33 cellular contexts compared by ENCODE assay signal in genomic region chr15:97736748-97737147, GRCh38.
"Had no signal": no experiment of that assay in that cellular context is flagged by ENCODE, and none has a peak within 500 bp of the region (broad histone marks: within the 10 kb centered on the region; RNA-seq: fewer than 3 reads in every experiment).

No MANE protein-coding gene starts in this region.

- H3K4me1 ChIP-seq: adrenal gland, ascending aorta, body of pancreas, breast epithelium had no signal

- ATAC-seq: activated naive CD4-positive, alpha-beta T cell treated with anti-CD3 and anti-CD28 coated beads, Interleukin-2, amount 50 U/mL, for 72 hours; activated naive CD8-positive, alpha-beta T cell treated with anti-CD3 and anti-CD28 coated beads, Interleukin-2, amount 50 U/mL, for 24 hours; activated T-cell treated with anti-CD3 and anti-CD28 coated beads, Interleukin-2, amount 50 U/mL, for 4 hours; activated T-cell treated with anti-CD3 and anti-CD28 coated beads, Interleukin-2, amount 50 U/mL, for 72 hours; activated T-helper 17 cell treated with anti-CD3 and anti-CD28 coated beads, Interleukin-2, amount 50 U/mL, for 72 hours; body of pancreas had no signal

- H3K27me3 ChIP-seq: adrenal gland, ascending aorta, body of pancreas, brain microvascular endothelial cell, breast epithelium, cardiac muscle cell had no signal

- H3K9me3 ChIP-seq: adrenal gland, ascending aorta, body of pancreas, breast epithelium had no signal

- DNase-seq: activated effector memory CD4-positive, alpha-beta T cell treated with anti-CD3 and anti-CD28 coated beads, Interleukin-2, amount 50 U/mL, for 16 hours; activated effector memory CD4-positive, alpha-beta T cell treated with Interleukin-2 at 50 U/mL for 16 hours; activated gamma-delta T cell; activated gamma-delta T cell treated with Interleukin-2 at 50 U/mL for 16 hours; activated naive CD4-positive, alpha-beta T cell; activated naive CD4-positive, alpha-beta T cell treated with anti-CD3 and anti-CD28 coated beads for 36 hours; activated naive CD4-positive, alpha-beta T cell treated with anti-CD3 and anti-CD28 coated beads, Interleukin-2, amount 10 ng/mL, durations not matched to agents 7 days and 5 days; activated naive CD4-positive, alpha-beta T cell treated with anti-CD3 and anti-CD28 coated beads, Interleukin-2, amount 50 U/mL, for 16 hours; activated naive CD4-positive, alpha-beta T cell treated with Interleukin-2 at 50 U/mL for 16 hours; activated naive CD8-positive, alpha-beta T cell treated with anti-CD3 and anti-CD28 coated beads for 36 hours; activated naive CD8-positive, alpha-beta T cell treated with anti-CD3 and anti-CD28 coated beads, Interleukin-2, amount 10 ng/mL, durations not matched to agents 7 days and 5 days; activated naive CD8-positive, alpha-beta T cell treated with anti-CD3 and anti-CD28 coated beads, Interleukin-2, amount 50 U/mL, for 24 hours; activated T-cell treated with anti-CD3 and anti-CD28 coated beads, Interleukin-2, amount 50 U/mL, for 24 hours; activated T-cell treated with anti-CD3 and anti-CD28 coated beads, Interleukin-2, amount 50 U/mL, for 4 hours; activated T-cell treated with anti-CD3 and anti-CD28 coated beads, Interleukin-2, amount 50 U/mL, for 48 hours; activated T-cell treated with anti-CD3 and anti-CD28 coated beads, Interleukin-2, amount 50 U/mL, for 72 hours; adrenal gland; amniotic stem cell; amygdala; anterior cingulate cortex; aorta; body of pancreas; brain microvascular endothelial cell; caudate nucleus; central memory CD4-positive, alpha-beta T cell; cerebellar nuclear complex had no signal

- FAIRE-seq: astrocyte, bronchial epithelial cell had no signal

- H3K27ac ChIP-seq: adrenal gland, ascending aorta, body of pancreas, brain microvascular endothelial cell, breast epithelium, cardiac muscle cell had no signal

- H3K4me3 ChIP-seq: adrenal gland, ascending aorta, body of pancreas, breast epithelium, cardiac muscle cell had no signal

- H3K36me3 ChIP-seq: adrenal gland, ascending aorta, brain microvascular endothelial cell, breast epithelium, cardiac muscle cell had no signal
